In genomic region chr5:2869471-2869870, GRCh38 we compare ENCODE assay signal across 8 cellular contexts.
"Had no signal": no experiment of that assay in that cellular context is flagged by ENCODE, and none has a peak within 500 bp of the region (broad histone marks: within the 10 kb centered on the region; RNA-seq: fewer than 3 reads in every experiment).

No MANE protein-coding gene starts in this region.

- H3K4me3 Mint-ChIP-seq: GM23338, H9 had no signal

- H3K4me1 Mint-ChIP-seq: GM23338 had no signal

- H3K4me3 ChIP-seq: GM23338, K562 had no signal

- H3K9me3 Mint-ChIP-seq: GM23338, H9 had no signal

- H3K4me2 ChIP-seq: GM23338 had no signal

- DNase-seq: H9, HCEC 1CT, IMR-90 had no signal

- ATAC-seq: GM23338, K562 had no signal

- H2AFZ ChIP-seq: GM23338 had no signal

- FAIRE-seq: H1, H54, HTR-8/SVneo, K562 had no signal

- H3K27ac Mint-ChIP-seq: GM23338, H9 had no signal
